2 cellular contexts compared by ENCODE assay signal in the genomic region with DNA sequence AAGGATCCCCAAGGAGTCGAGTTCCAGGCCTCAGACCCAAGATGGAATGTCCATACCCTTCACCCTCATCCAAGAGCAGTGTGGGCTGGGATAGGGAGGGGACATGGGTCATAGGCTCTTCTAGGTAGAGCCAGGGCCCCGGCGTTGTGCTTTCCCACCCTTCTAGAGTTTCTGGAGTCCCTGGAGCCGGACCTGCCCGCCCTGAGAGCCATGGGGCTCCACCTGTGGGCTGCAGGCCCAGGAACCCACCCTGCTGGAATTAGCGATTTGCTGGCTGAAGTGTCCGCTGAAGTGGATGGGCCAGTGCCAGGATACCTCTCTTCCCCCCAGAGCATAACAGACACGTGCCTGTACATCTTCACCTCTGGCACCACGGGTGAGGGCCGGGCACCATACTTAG.
TF ChIP-seq lines count a peak whose summit lies in the region.

No MANE protein-coding gene starts in this region.

TF ChIP-seq in SK-N-SH, 30 proteins besides CTCF, POLR2A, EP300 and RAD21 (continued from another document):
- TF ChIP-seq EZH2phosphoT487 (IDR thresholded peaks at IDR 0.05; ENCODE audit: borderline replicate concordance, low read depth), result no peak
TF ChIP-seq in SK-N-SH: peak in this region for 0.

TF ChIP-seq in SK-N-SH treated with all-trans-retinoic acid at 6 μM for 48 hours, 23 proteins besides CTCF, POLR2A, EP300 and RAD21 (continued from another document):
- TF ChIP-seq, protein P1, sequence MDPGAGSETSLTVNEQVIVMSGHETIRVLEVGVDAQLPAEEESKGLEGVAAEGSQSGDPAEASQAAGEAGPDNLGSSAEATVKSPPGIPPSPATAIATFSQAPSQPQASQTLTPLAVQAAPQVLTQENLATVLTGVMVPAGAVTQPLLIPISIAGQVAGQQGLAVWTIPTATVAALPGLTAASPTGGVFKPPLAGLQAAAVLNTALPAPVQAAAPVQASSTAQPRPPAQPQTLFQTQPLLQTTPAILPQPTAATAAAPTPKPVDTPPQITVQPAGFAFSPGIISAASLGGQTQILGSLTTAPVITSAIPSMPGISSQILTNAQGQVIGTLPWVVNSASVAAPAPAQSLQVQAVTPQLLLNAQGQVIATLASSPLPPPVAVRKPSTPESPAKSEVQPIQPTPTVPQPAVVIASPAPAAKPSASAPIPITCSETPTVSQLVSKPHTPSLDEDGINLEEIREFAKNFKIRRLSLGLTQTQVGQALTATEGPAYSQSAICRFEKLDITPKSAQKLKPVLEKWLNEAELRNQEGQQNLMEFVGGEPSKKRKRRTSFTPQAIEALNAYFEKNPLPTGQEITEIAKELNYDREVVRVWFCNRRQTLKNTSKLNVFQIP (CRISPR knock-in tag; IDR thresholded peaks at IDR 0.05; ENCODE audit: borderline replicate concordance, low read depth), result no peak
- TF ChIP-seq ZFP3 (CRISPR knock-in tag; IDR thresholded peaks at IDR 0.05) (no peak), ZNF70 (CRISPR knock-in tag; IDR thresholded peaks at IDR 0.05) (no peak), SNAI2 (CRISPR knock-in tag; IDR thresholded peaks at IDR 0.05) (no peak), ESRRG (CRISPR knock-in tag; IDR thresholded peaks at IDR 0.05) (no peak), RARB (CRISPR knock-in tag; IDR thresholded peaks at IDR 0.05) (no peak), ZFP30 (CRISPR knock-in tag; IDR thresholded peaks at IDR 0.05) (no peak), ARNTL (CRISPR knock-in tag; IDR thresholded peaks at IDR 0.05; ENCODE audit: borderline replicate concordance, low read depth) (no peak), ZNF565 (CRISPR knock-in tag; conservative IDR thresholded peaks at IDR 0.05; ENCODE audit: low read depth) (no peak), ISL1 (CRISPR knock-in tag; IDR thresholded peaks at IDR 0.05) (no peak)
